Comparison of ENCODE assay signal across 1 cellular context in genomic region chr16:87319997-87320491, GRCh38.
TF ChIP-seq lines count a peak whose summit lies in the region.

No MANE protein-coding gene starts in this region.

TF ChIP-seq in HepG2, 621 proteins besides CTCF, POLR2A, EP300 and RAD21 (continued from another document and continues in another):
- TF ChIP-seq ZNF761 (CRISPR knock-in tag; conservative IDR thresholded peaks at IDR 0.05) (no peak), ZKSCAN8 (CRISPR knock-in tag; IDR thresholded peaks at IDR 0.05; ENCODE audit: borderline replicate concordance) (no peak), SP140L (CRISPR knock-in tag; IDR thresholded peaks at IDR 0.05; ENCODE audit: borderline replicate concordance) (no peak), SPEN (CRISPR knock-in tag; IDR thresholded peaks at IDR 0.05; ENCODE audit: low read depth) (no peak), TIGD3 (CRISPR knock-in tag; IDR thresholded peaks at IDR 0.05; ENCODE audit: borderline replicate concordance) (no peak), ZFAT (CRISPR knock-in tag; conservative IDR thresholded peaks at IDR 0.05) (no peak), HOMEZ (CRISPR knock-in tag; IDR thresholded peaks at IDR 0.05; ENCODE audit: low read depth) (no peak), PLRG1 (conservative IDR thresholded peaks at IDR 0.05) (no peak), ZNF207 (IDR thresholded peaks at IDR 0.05; ENCODE audit: borderline replicate concordance) (no peak), ZBTB40 (IDR thresholded peaks at IDR 0.05) (no peak), ZBTB40 (CRISPR knock-in tag; IDR thresholded peaks at IDR 0.05) (no peak), RFX5 (IDR thresholded peaks at IDR 0.05; ENCODE audit: low read depth, low read length) (no peak), CBX5 (CRISPR knock-in tag; IDR thresholded peaks at IDR 0.05; ENCODE audit: borderline replicate concordance) (no peak), SNAPC4 (CRISPR knock-in tag; IDR thresholded peaks at IDR 0.05) (no peak), XRCC5 (optimal IDR thresholded peaks at IDR 0.05; ENCODE audit: low read length) (no peak), ZNF256 (CRISPR knock-in tag; conservative IDR thresholded peaks at IDR 0.05) (no peak), KIAA2018 (CRISPR knock-in tag; IDR thresholded peaks at IDR 0.05; ENCODE audit: borderline replicate concordance) (no peak), ZNF335 (CRISPR knock-in tag; IDR thresholded peaks at IDR 0.05) (no peak)
